In the genomic region with DNA sequence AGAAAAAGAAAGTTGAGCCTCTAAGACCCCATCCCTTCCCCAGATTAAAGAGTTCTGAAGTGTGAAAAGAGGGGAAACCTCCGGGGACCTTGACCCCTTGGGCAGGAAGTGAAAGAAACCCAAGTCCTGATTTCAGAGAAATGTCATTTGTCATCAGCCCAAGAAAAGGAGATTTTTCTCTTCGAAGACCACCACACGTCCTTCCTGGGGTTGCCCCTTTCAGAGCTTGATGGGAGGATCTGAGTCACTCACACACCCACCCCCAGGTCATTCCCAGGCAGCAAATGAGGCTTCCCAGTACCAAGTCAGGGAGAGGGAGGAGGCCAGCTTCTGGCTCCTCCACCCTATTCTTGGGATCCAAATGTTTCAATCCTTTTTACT, we compare ENCODE assay signal across 13 cellular contexts. TPM values are rescaled to one million over a fixed set of nuclear protein-coding genes. Genes with fewer than 3 reads are reported as not detected.
DNase-seq lines count a peak whose midpoint lies in the region; ATAC-seq lines count a peak whose summit lies in the region.
"Had no signal": no experiment of that assay in that cellular context is flagged by ENCODE, and none has a peak within 500 bp of the region (broad histone marks: within the 10 kb centered on the region; RNA-seq: fewer than 3 reads in every experiment).

No MANE protein-coding gene starts in this region.

- no peaks in the 10 kb centered on the region for H3K9me3 Mint-ChIP-seq in T-helper 1 cell treated with Interleukin-12 subunit alpha and Interleukin-12 subunit beta and Interleukin-4 antibody, amounts not matched to agents 30 μg/mL and 1 μg/mL, for 36 hours
- H3K9me3 Mint-ChIP-seq in activated naive CD4-positive, alpha-beta T cell treated with anti-CD3 and anti-CD28 coated beads, Interleukin-2, amount 10 ng/mL, durations not matched to agents 7 days and 5 days = no peaks in the 10 kb centered on the region

- peaks cover 9% of the 10 kb centered on the region for H3K36me3 Mint-ChIP-seq in T-helper 1 cell treated with Interleukin-12 subunit alpha and Interleukin-12 subunit beta and Interleukin-4 antibody, amounts not matched to agents 30 μg/mL and 1 μg/mL, for 36 hours (ENCODE audit: low read depth)
- no peaks in the 10 kb centered on the region for H3K36me3 Mint-ChIP-seq in T-helper 17 cell (ENCODE audit: low read depth)
- H3K36me3 Mint-ChIP-seq in activated naive CD4-positive, alpha-beta T cell treated with anti-CD3 and anti-CD28 coated beads, Interleukin-2, amount 10 ng/mL, durations not matched to agents 7 days and 5 days = peaks cover 14% of the 10 kb centered on the region

- DNase-seq in T-helper 1 cell (no peak), T-helper 17 cell (no peak), NCI-H510A (lab: John Stamatoyannopoulos, UW) (no peak)
- DNase-seq in activated naive CD4-positive, alpha-beta T cell treated with anti-CD3 and anti-CD28 coated beads, Interleukin-2, amount 10 ng/mL, durations not matched to agents 7 days and 5 days = peak; percentile 42
- DNase-seq in stimulated activated CD4-positive, alpha-beta T cell treated with anti-CD3 and anti-CD28 coated beads, Interleukin-4, amount 100 ng/mL, for 4 hours = peak; percentile 36 to 65
- DNase-seq: heart right ventricle, left cardiac atrium, NCI-H2081, SHP77 treated with DMSO at 0.1 percent for 48 hours had no signal

- peak overlapping the region; percentile 99 for H3K27ac Mint-ChIP-seq in T-helper 1 cell treated with Interleukin-12 subunit alpha and Interleukin-12 subunit beta and Interleukin-4 antibody, amounts not matched to agents 30 μg/mL and 1 μg/mL, for 36 hours
- peak overlapping the region; percentile 94 for H3K27ac Mint-ChIP-seq in T-helper 17 cell
- peak overlapping the region; percentile 97 for H3K27ac Mint-ChIP-seq in activated naive CD4-positive, alpha-beta T cell treated with anti-CD3 and anti-CD28 coated beads, Interleukin-2, amount 10 ng/mL, durations not matched to agents 7 days and 5 days

- peaks cover 61% of the 10 kb centered on the region for H3K4me1 Mint-ChIP-seq in T-helper 1 cell treated with Interleukin-12 subunit alpha and Interleukin-12 subunit beta and Interleukin-4 antibody, amounts not matched to agents 30 μg/mL and 1 μg/mL, for 36 hours (ENCODE audit: low read depth)
- H3K4me1 Mint-ChIP-seq in T-helper 17 cell = peaks cover 44% of the 10 kb centered on the region
- peaks cover 71% of the 10 kb centered on the region for H3K4me1 Mint-ChIP-seq in activated naive CD4-positive, alpha-beta T cell treated with anti-CD3 and anti-CD28 coated beads, Interleukin-2, amount 10 ng/mL, durations not matched to agents 7 days and 5 days

- no peak for ATAC-seq in T-helper 17 cell
- no peak for ATAC-seq in GM18909 (IDR thresholded peaks at IDR 0.05; ENCODE audit: poor library complexity, unreplicated experiment)
- no peak for ATAC-seq in HG03571 (IDR thresholded peaks at IDR 0.05; ENCODE audit: unreplicated experiment)
- ATAC-seq: heart right ventricle, left cardiac atrium had no signal

- CTCF ChIA-PET in activated naive CD4-positive, alpha-beta T cell treated with anti-CD3 and anti-CD28 coated beads, Interleukin-2, amount 10 ng/mL, durations not matched to agents 7 days and 5 days (lab: Charles Lee) = interaction anchor here (1.3 to 6.7 kb wide), 3 partner anchors 15 to 36 kb away, joined by 4 to 236 read pairs (median 5); a partner anchor contains a TSS

- H3K4me3 Mint-ChIP-seq in T-helper 1 cell treated with Interleukin-12 subunit alpha and Interleukin-12 subunit beta and Interleukin-4 antibody, amounts not matched to agents 30 μg/mL and 1 μg/mL, for 36 hours = peak overlapping the region; percentile 93
- peak overlapping the region; percentile 73 for H3K4me3 Mint-ChIP-seq in T-helper 17 cell
- peak overlapping the region; percentile 83 for H3K4me3 Mint-ChIP-seq in activated naive CD4-positive, alpha-beta T cell treated with anti-CD3 and anti-CD28 coated beads, Interleukin-2, amount 10 ng/mL, durations not matched to agents 7 days and 5 days

- no peaks in the 10 kb centered on the region for H3K27me3 Mint-ChIP-seq in T-helper 1 cell treated with Interleukin-12 subunit alpha and Interleukin-12 subunit beta and Interleukin-4 antibody, amounts not matched to agents 30 μg/mL and 1 μg/mL, for 36 hours (ENCODE audit: low read depth)
- no peaks in the 10 kb centered on the region for H3K27me3 Mint-ChIP-seq in T-helper 17 cell
- no peaks in the 10 kb centered on the region for H3K27me3 Mint-ChIP-seq in activated naive CD4-positive, alpha-beta T cell treated with anti-CD3 and anti-CD28 coated beads, Interleukin-2, amount 10 ng/mL, durations not matched to agents 7 days and 5 days

- no peaks in the 10 kb centered on the region for H3K9me3 ChIP-seq in T-helper 17 cell (ENCODE audit: control insufficient read depth, low read length, poor library complexity, severe bottlenecking)
- H3K9me3 ChIP-seq: heart right ventricle had no signal

RNA-seq across cellular contexts. Expression of a gene that starts 5.3 kb away (rescaled TPM):
- total RNA-seq in T-helper 17 cell = 10 to 100 TPM; 74.0 to 76.1 TPM

RNA-seq across cellular contexts. Expression of a gene that starts 8.2 kb away (rescaled TPM):
- 1 to 10 TPM; 3.4 to 5.0 TPM for total RNA-seq in T-helper 17 cell
- total RNA-seq: A172, left cardiac atrium had no signal

RNA-seq across cellular contexts. Expression of a gene that starts 29.7 kb away (rescaled TPM):
- total RNA-seq in T-helper 17 cell = 10 to 100 TPM; 48.1 to 59.0 TPM

RNA-seq across cellular contexts. Expression of a gene that starts 32.7 kb away (rescaled TPM):
- 10 to 100 TPM; 48.1 to 68.2 TPM for total RNA-seq in T-helper 17 cell

RNA-seq across cellular contexts. Expression of a gene that starts 32.9 kb away (rescaled TPM):
- 10 to 100 TPM; 21.2 to 24.9 TPM for total RNA-seq in T-helper 17 cell

Comparison
In these comparisons a context has a peak if more than half of its experiments do, and no peak if none do; other contexts are left out.
1. DNase-seq: peak in activated naive CD4-positive, alpha-beta T cell treated with anti-CD3 and anti-CD28 coated beads, Interleukin-2, amount 10 ng/mL, durations not matched to agents 7 days and 5 days (single experiment) and stimulated activated CD4-positive, alpha-beta T cell treated with anti-CD3 and anti-CD28 coated beads, Interleukin-4, amount 100 ng/mL, for 4 hours (2 of 2); none in T-helper 1 cell (0 of 5), T-helper 17 cell (0 of 3) and NCI-H510A (single experiment).
2. Peak in every context shown above with its lines, with median percentiles within 50 percentile points of each other: H3K27ac Mint-ChIP-seq and H3K4me3 Mint-ChIP-seq.